ENCODE assay signal across 8 cellular contexts in the genomic region with DNA sequence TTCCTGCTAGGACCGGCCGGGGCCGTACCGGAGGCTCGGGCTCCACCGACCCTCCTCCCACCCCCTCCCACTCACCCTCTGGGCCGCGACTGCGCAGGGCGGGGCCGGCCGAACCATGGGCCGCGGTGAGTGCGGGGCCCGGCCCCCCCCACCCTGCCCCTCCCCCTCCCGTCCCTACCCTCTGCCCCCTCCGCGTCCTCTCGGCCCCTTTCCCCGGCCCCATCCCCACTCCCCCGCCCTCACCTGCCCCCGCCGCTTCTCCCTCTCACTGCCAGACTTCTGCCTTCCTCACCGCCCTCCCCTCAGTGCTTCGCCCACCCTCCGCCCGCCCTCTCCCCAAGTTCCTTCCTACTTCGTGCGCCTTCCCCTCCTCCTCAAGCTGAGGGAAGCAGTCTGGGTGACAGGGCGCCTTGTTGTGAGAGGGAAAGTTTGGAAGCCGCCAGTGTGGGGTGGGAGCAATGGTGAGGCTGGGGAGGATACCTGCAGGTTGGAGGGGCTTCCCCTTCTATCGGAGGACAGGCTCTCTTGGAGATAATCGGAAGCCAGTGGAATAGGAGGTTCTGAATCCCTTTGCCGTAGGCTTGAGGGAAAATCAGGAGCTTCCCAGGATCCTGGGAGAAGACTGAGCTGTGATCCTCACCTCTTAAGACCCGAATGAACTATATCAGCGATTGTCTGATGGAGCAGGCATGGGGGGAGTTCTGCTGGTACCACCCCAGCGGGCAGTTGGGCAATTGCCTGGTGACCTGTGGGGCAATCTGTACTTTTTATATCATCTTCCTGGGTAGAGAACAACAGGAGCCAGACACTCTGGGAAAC. TPM values are rescaled to one million over a fixed set of nuclear protein-coding genes. Genes with fewer than 3 reads are reported as not detected.
DNase-seq lines count a peak whose midpoint lies in the region; ATAC-seq and TF ChIP-seq lines count a peak whose summit lies in the region.

No MANE protein-coding gene starts in this region.

- H3K79me2 ChIP-seq in OCI-LY7 (ENCODE audit: insufficient read depth, low read depth, low read length) (peaks cover 42% of the 10 kb centered on the region), parathyroid adenoma (peaks cover 20% of the 10 kb centered on the region)

- H4K20me1 ChIP-seq in OCI-LY7 (ENCODE audit: insufficient read depth, low read length), result peaks cover 22% of the 10 kb centered on the region

- H3K36me3 ChIP-seq in OCI-LY7 (ENCODE audit: insufficient read depth, low read length), result peaks cover 60% of the 10 kb centered on the region
- H3K36me3 ChIP-seq in parathyroid adenoma (ENCODE audit: control insufficient read depth, insufficient read depth, low read length), result no peaks in the 10 kb centered on the region

- intact Hi-C loops in OCI-LY7 (cut with micrococcal nuclease; ENCODE audit: unreplicated experiment) (loop anchor here (2.0 to 5.0 kb wide), 3 partner anchors 24 to 229 kb away; a partner anchor contains a TSS), cardiac septum (cut with DNase I) (loop anchor here (2.0 to 5.0 kb wide), 3 partner anchors 24 to 169 kb away; a partner anchor contains a TSS)

- DNase-seq in NCI-H146 (lab: John Stamatoyannopoulos, UW) (peak; percentile 57), NCI-H146 treated with DMSO at 0.1 percent for 48 hours (lab: John Stamatoyannopoulos, UW; ENCODE audit: unreplicated experiment) (no peak), OCI-LY7 (ENCODE audit: low spot score) (peak; percentile 73), cardiac septum (ENCODE audit: low spot score) (peak; percentile 93), AG08395 (ENCODE audit: low spot score) (no peak)
- DNase-seq in activated naive CD8-positive, alpha-beta T cell treated with anti-CD3 and anti-CD28 coated beads for 36 hours, result no peak

- H3K27ac Mint-ChIP-seq in activated naive CD8-positive, alpha-beta T cell treated with anti-CD3 and anti-CD28 coated beads for 36 hours, result peak overlapping the region; percentile 92

- H3K4me3 Mint-ChIP-seq in activated naive CD8-positive, alpha-beta T cell treated with anti-CD3 and anti-CD28 coated beads for 36 hours, result peak overlapping the region; percentile 94

- H3K9me3 ChIP-seq in OCI-LY7 (ENCODE audit: low read length) (no peaks in the 10 kb centered on the region), parathyroid adenoma (ENCODE audit: control insufficient read depth, low read length) (no peaks in the 10 kb centered on the region)

- H3K4me3 ChIP-seq in OCI-LY7 (ENCODE audit: low read depth, low read length, poor library complexity, severe bottlenecking) (peak overlapping the region; percentile 83), parathyroid adenoma (ENCODE audit: low read depth, low read length) (peak overlapping the region; percentile 68)

- peaks cover 4% of the 10 kb centered on the region for H3K27me3 Mint-ChIP-seq in activated naive CD8-positive, alpha-beta T cell treated with anti-CD3 and anti-CD28 coated beads for 36 hours

- TF ChIP-seq CTCF in OCI-LY7 (conservative IDR thresholded peaks at IDR 0.05; ENCODE audit: low read length), result no peak
- TF ChIP-seq CTCF in parathyroid adenoma (IDR thresholded peaks at IDR 0.05), result no peak

- peaks cover 34% of the 10 kb centered on the region for H3K36me3 Mint-ChIP-seq in activated naive CD8-positive, alpha-beta T cell treated with anti-CD3 and anti-CD28 coated beads for 36 hours

- peaks cover 55% of the 10 kb centered on the region for H3K4me1 Mint-ChIP-seq in activated naive CD8-positive, alpha-beta T cell treated with anti-CD3 and anti-CD28 coated beads for 36 hours

- H3K4me2 ChIP-seq in OCI-LY7 (ENCODE audit: low read length), result peak overlapping the region; percentile 81
- peak overlapping the region; percentile 69 for H3K4me2 ChIP-seq in parathyroid adenoma (ENCODE audit: low read length)

- no peaks in the 10 kb centered on the region for H3K27me3 ChIP-seq in parathyroid adenoma (ENCODE audit: control insufficient read depth, insufficient read depth, low read length)

- no peaks in the 10 kb centered on the region for H3K9me2 ChIP-seq in OCI-LY7 (ENCODE audit: insufficient read depth, low read length)

- H3K27ac ChIP-seq in OCI-LY7 (ENCODE audit: low read depth, low read length, poor library complexity, severe bottlenecking) (peak overlapping the region; percentile 97), parathyroid adenoma (peak overlapping the region; percentile 99)

- H3K4me1 ChIP-seq in OCI-LY7 (ENCODE audit: insufficient read depth, low read length, poor library complexity, severe bottlenecking) (peaks cover 51% of the 10 kb centered on the region), parathyroid adenoma (peaks cover 37% of the 10 kb centered on the region)

- no peaks in the 10 kb centered on the region for H3K9me3 Mint-ChIP-seq in activated naive CD8-positive, alpha-beta T cell treated with anti-CD3 and anti-CD28 coated beads for 36 hours

- H2AFZ ChIP-seq in OCI-LY7 (ENCODE audit: low read length) (no peak overlapping the region), parathyroid adenoma (peak overlapping the region; percentile 79)

- CTCF ChIA-PET in OCI-LY7 (lab: Charles Lee; ENCODE audit: unreplicated experiment), result interaction anchor here (0.6 kb wide), 2 partner anchors 11 to 249 kb away, joined by 3 to 10 read pairs; a partner anchor contains a TSS

- H3K9ac ChIP-seq in parathyroid adenoma, result no peak overlapping the region

- POLR2A ChIA-PET in OCI-LY7 (lab: Charles Lee), result interaction anchor here (1.8 to 2.2 kb wide), 2 partner anchors 10 to 18 kb away, joined by 8 to 17 read pairs; no protein-coding TSS in a partner anchor

- no peak for ATAC-seq in GM18909 (IDR thresholded peaks at IDR 0.05; ENCODE audit: poor library complexity, unreplicated experiment)

- no TSS peak for BruUV-seq in OCI-LY7 (replicated peaks; lab: Mats Ljungman, UMichigan)

RNA-seq across cellular contexts. Expression of a gene that starts 0.5 kb away (rescaled TPM):
- total RNA-seq in OCI-LY7 (2014; rRNA removed; shearing (Covaris generic)), result 21.8 and 23.9 TPM in 2 replicates
- total RNA-seq in OCI-LY7 (2022) (110 and 112 TPM in 2 replicates), cardiac septum (39.9 TPM)
- 10 to 100 TPM; 38.5 to 44.8 TPM for total RNA-seq in activated naive CD8-positive, alpha-beta T cell treated with anti-CD3 and anti-CD28 coated beads for 36 hours

RNA-seq across cellular contexts. Expression of a gene that starts 2.8 kb away (rescaled TPM):
- total RNA-seq in OCI-LY7 (2014; rRNA removed; shearing (Covaris generic)), result 42.7 and 43.7 TPM in 2 replicates
- total RNA-seq in OCI-LY7 (2022) (32.3 and 34.5 TPM in 2 replicates), cardiac septum (24.0 TPM)
- 10 to 100 TPM; 30.7 to 33.4 TPM for total RNA-seq in activated naive CD8-positive, alpha-beta T cell treated with anti-CD3 and anti-CD28 coated beads for 36 hours

RNA-seq across cellular contexts. Expression of a gene that starts 23.9 kb away (rescaled TPM):
- 61.8 and 68.4 TPM in 2 replicates for total RNA-seq in OCI-LY7 (2014; rRNA removed; shearing (Covaris generic))
- 97.2 and 98.9 TPM in 2 replicates for total RNA-seq in OCI-LY7 (2022)
- total RNA-seq in activated naive CD8-positive, alpha-beta T cell treated with anti-CD3 and anti-CD28 coated beads for 36 hours, result 10 to 100 TPM; 73.6 to 81.3 TPM
- 100 TPM for total RNA-seq in cardiac septum

RNA-seq across cellular contexts. Expression of a gene that starts 26.7 kb away (rescaled TPM):
- 0.09 and 0.10 TPM in 2 replicates for total RNA-seq in OCI-LY7 (2014; rRNA removed; shearing (Covaris generic))
- total RNA-seq in OCI-LY7 (2022) (1.2 and 1.6 TPM in 2 replicates), cardiac septum (0.22 TPM)
- total RNA-seq in activated naive CD8-positive, alpha-beta T cell treated with anti-CD3 and anti-CD28 coated beads for 36 hours, result 1 to 10 TPM; 1.5 to 1.7 TPM

RNA-seq across cellular contexts. Expression of a gene that starts 35.2 kb away (rescaled TPM):
- 262 and 272 TPM in 2 replicates for total RNA-seq in OCI-LY7 (2014; rRNA removed; shearing (Covaris generic))
- total RNA-seq in OCI-LY7 (2022), result 461 and 465 TPM in 2 replicates
- total RNA-seq in activated naive CD8-positive, alpha-beta T cell treated with anti-CD3 and anti-CD28 coated beads for 36 hours, result 100 to 1,000 TPM; 423 to 460 TPM
- total RNA-seq in cardiac septum, result 89.2 TPM

Comparison
In these comparisons a context has a peak if more than half of its experiments do, and no peak if none do; other contexts are left out.
1. DNase-seq: peak in NCI-H146 (single experiment), OCI-LY7 (single experiment) and cardiac septum (single experiment); none in NCI-H146 treated with DMSO at 0.1 percent for 48 hours (single experiment), activated naive CD8-positive, alpha-beta T cell treated with anti-CD3 and anti-CD28 coated beads for 36 hours (single experiment) and AG08395 (single experiment).